23 cellular contexts compared by ENCODE assay signal in the genomic region with DNA sequence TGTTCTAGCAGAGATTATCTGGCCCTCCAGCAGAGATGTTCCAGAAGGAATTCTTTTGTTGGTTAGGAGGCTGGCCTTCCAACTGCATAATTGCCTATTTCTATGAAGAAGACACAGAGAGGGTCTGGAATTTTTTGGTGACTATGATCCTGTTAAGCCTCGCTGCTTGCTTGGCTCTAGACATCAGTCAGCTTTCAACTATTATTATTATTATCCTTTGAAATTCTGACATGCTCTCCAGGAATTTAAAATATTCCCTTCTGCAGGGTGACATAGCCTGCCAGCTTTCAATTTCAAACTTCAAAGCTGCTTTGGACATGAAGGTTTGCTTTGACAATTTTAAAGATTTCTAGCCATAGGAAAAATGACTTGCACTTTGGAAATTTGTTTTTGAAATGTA. TPM values are rescaled to one million over a fixed set of nuclear protein-coding genes. Genes with fewer than 3 reads are reported as not detected.
A peak's percentile ranks its signal among the peaks of the same experiment; 100 is the strongest.
DNase-seq lines count a peak whose midpoint lies in the region; ATAC-seq, FAIRE-seq and TF ChIP-seq lines count a peak whose summit lies in the region.
"Had no signal": no experiment of that assay in that cellular context is flagged by ENCODE, and none has a peak within 500 bp of the region (broad histone marks: within the 10 kb centered on the region; RNA-seq: fewer than 3 reads in every experiment).

No MANE protein-coding gene starts in this region.

- FAIRE-seq in astrocyte (lab: Jason Lieb, UNC) = no peak
- FAIRE-seq: A549, K562 had no signal

- H3K4me3 ChIP-seq in AG04449 (ENCODE audit: low read depth, low read length) (no peak overlapping the region), astrocyte (ENCODE audit: insufficient read depth, low read depth, low read length) (no peak overlapping the region)
- H3K4me3 ChIP-seq: A549, coronary artery, HAP-1, K562, psoas muscle had no signal

- CTCF ChIA-PET in AG04449 (lab: Yijun Ruan, JAX) = interaction anchor here (0.8 to 2.4 kb wide), 4 partner anchors 12 to 159 kb away, joined by 3 to 9 read pairs (median 4); no protein-coding TSS in a partner anchor

- no peaks in the 10 kb centered on the region for H3K79me2 ChIP-seq in astrocyte (ENCODE audit: insufficient read depth, low read length)

- no peaks in the 10 kb centered on the region for H3K9me3 Mint-ChIP-seq in astrocyte (ENCODE audit: unreplicated experiment)

- no peaks in the 10 kb centered on the region for H4K20me1 ChIP-seq in astrocyte (ENCODE audit: insufficient read depth, low read length)

- peak overlapping the region; percentile 69 for H3K4me2 ChIP-seq in astrocyte (ENCODE audit: low read length)
- H3K4me2 ChIP-seq: A549 had no signal

- H3K4me1 Mint-ChIP-seq in astrocyte (ENCODE audit: low read depth, unreplicated experiment) = peaks cover 31% of the 10 kb centered on the region

- H3K27ac ChIP-seq in astrocyte (ENCODE audit: low read depth, low read length) = peak overlapping the region; percentile 71
- H3K27ac ChIP-seq: A549, coronary artery, psoas muscle had no signal

- no peak overlapping the region for H2AFZ ChIP-seq in astrocyte (ENCODE audit: low read depth, low read length)

- POLR2A ChIA-PET in AG04449 (lab: Yijun Ruan, JAX) = interaction anchor here (0.7 to 2.0 kb wide), 3 partner anchors 26 to 338 kb away, joined by 3 to 6 read pairs (median 5); a partner anchor contains a TSS

- H3K4me1 ChIP-seq in astrocyte (ENCODE audit: insufficient read depth, low read length) = peaks cover 15% of the 10 kb centered on the region
- H3K4me1 ChIP-seq: A549, psoas muscle had no signal

- DNase-seq in AG04449 (ENCODE audit: low read depth, low spot score) (peak; percentile 31), HS-27A (ENCODE audit: low read depth) (peak; percentile 70), astrocyte (ENCODE audit: low read depth) (peak; percentile 55), kidney tubule cell (ENCODE audit: low spot score) (peak; percentile 89), G401 (ENCODE audit: low spot score) (no peak), GOT3 (lab: John Stamatoyannopoulos, UW) (no peak)
- DNase-seq: activated gamma-delta T cell; anterior cingulate cortex; GDM1; mammary epithelial cell; NCI-H2227 treated with DMSO at 0.1 percent for 48 hours; psoas muscle; stimulated activated CD4-positive, alpha-beta T cell treated with anti-CD3 and anti-CD28 coated beads, Interleukin-15, amount 100 ng/mL, for 24 hours; T-helper 2 cell had no signal

- H3K27ac Mint-ChIP-seq in astrocyte (ENCODE audit: unreplicated experiment) = peak overlapping the region; percentile 67
- H3K27ac Mint-ChIP-seq: nephron; stimulated activated naive CD8-positive, alpha-beta T cell treated with anti-CD3 and anti-CD28 coated beads, Interleukin-15, Interleukin-2, amounts not matched to agents 100 ng/mL and 50 ng/mL, for 24 hours had no signal

- peaks cover 2% of the 10 kb centered on the region for H3K27me3 Mint-ChIP-seq in astrocyte (ENCODE audit: low read depth, unreplicated experiment)

- no peaks in the 10 kb centered on the region for H3K36me3 ChIP-seq in astrocyte (ENCODE audit: insufficient read depth, low read length)
- H3K36me3 ChIP-seq: HAP-1 had no signal

- in situ Hi-C loops in G401 (cut with HindIII; ENCODE audit: low sequenced_read_pairs) = no loop called here

- H3K27me3 ChIP-seq in astrocyte (ENCODE audit: insufficient read depth, low read length) = no peaks in the 10 kb centered on the region

- ATAC-seq in HG03378 (IDR thresholded peaks at IDR 0.05; ENCODE audit: unreplicated experiment) = no peak
- no peak for ATAC-seq in GM18909 (IDR thresholded peaks at IDR 0.05; ENCODE audit: poor library complexity, unreplicated experiment)
- ATAC-seq: A549, K562, psoas muscle, Right ventricle myocardium inferior had no signal

- no peaks in the 10 kb centered on the region for H3K9me3 ChIP-seq in astrocyte (ENCODE audit: insufficient read depth, low read depth, low read length)
- H3K9me3 ChIP-seq: A549, psoas muscle had no signal

- no peak overlapping the region for H3K4me3 Mint-ChIP-seq in astrocyte (ENCODE audit: unreplicated experiment)
- H3K4me3 Mint-ChIP-seq: nephron; stimulated activated naive CD8-positive, alpha-beta T cell treated with anti-CD3 and anti-CD28 coated beads, Interleukin-15, Interleukin-2, amounts not matched to agents 100 ng/mL and 50 ng/mL, for 24 hours had no signal

- H3K9ac ChIP-seq in astrocyte (ENCODE audit: low read length) = peak overlapping the region; percentile 38

- no peaks in the 10 kb centered on the region for H3K36me3 Mint-ChIP-seq in astrocyte (ENCODE audit: low read depth, unreplicated experiment)

- TF ChIP-seq CTCF in AG04449 (IDR thresholded peaks at IDR 0.05; ENCODE audit: insufficient read depth, low read length, missing control alignments) (no peak), astrocyte (IDR thresholded peaks at IDR 0.05; ENCODE audit: insufficient read depth, low read depth, low read length) (no peak)

RNA-seq across cellular contexts. Expression of a gene that starts 26.3 kb away (rescaled TPM):
- total RNA-seq in astrocyte = 44.5 and 47.2 TPM in 2 replicates
- total RNA-seq in G401 (2014; rRNA removed; shearing (Covaris generic)) = 14.6 and 21.5 TPM in 2 replicates

Comparison
In these comparisons a context has a peak if more than half of its experiments do, and no peak if none do; other contexts are left out.
1. DNase-seq: peak in AG04449 (single experiment), HS-27A (single experiment), astrocyte (single experiment) and kidney tubule cell (single experiment); none in G401 (single experiment) and GOT3 (single experiment).